In the genomic region with DNA sequence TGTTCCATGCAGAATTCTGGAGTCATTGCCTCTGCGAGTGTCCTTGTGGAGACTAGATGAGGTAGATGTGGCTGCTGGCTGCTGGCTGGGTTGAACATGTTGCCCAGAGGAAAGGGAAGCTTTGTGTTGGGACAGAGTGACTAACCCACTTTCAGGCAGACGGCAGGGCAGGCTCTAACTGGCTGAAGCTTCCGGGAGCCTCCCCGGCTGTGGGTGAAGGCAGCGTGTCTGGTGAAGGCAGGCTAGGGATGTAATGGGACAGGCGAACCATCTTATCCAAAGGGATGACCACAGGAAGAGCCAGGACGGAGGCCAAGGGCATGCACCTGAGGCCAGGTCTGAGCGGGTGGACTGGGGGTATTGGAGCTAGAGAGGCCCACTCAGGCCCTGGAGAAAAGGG, we compare ENCODE assay signal across 7 cellular contexts. TPM values are rescaled to one million over a fixed set of nuclear protein-coding genes. Genes with fewer than 3 reads are reported as not detected.
DNase-seq lines count a peak whose midpoint lies in the region; ATAC-seq and TF ChIP-seq lines count a peak whose summit lies in the region.

No MANE protein-coding gene starts in this region.

- H3K4me3 ChIP-seq in RWPE2 (ENCODE audit: severe bottlenecking) (no peak overlapping the region), neuronal stem cell (ENCODE audit: low read length in 2 of 2) (no peak overlapping the region)
- H3K4me3 ChIP-seq in effector memory CD4-positive, alpha-beta T cell (ENCODE audit: insufficient read depth, low read depth, low read length, poor library complexity, severe bottlenecking) = no peak overlapping the region

- H2BK5ac ChIP-seq in neuronal stem cell (ENCODE audit: low read length) = peak overlapping the region; percentile 7

- H3K14ac ChIP-seq in neuronal stem cell (ENCODE audit: low read length) = no peak overlapping the region

- no peak overlapping the region for H3K23ac ChIP-seq in neuronal stem cell (ENCODE audit: low read depth, low read length, poor library complexity)

- ATAC-seq in RWPE2 (ENCODE audit: low read depth) (peak; percentile 87), HG03108 (IDR thresholded peaks at IDR 0.05; ENCODE audit: unreplicated experiment) (no peak)

- peak overlapping the region; percentile 96 for H3K27ac ChIP-seq in RWPE2 (ENCODE audit: poor library complexity, severe bottlenecking)
- H3K27ac ChIP-seq in effector memory CD4-positive, alpha-beta T cell (ENCODE audit: insufficient read depth, low read length, poor library complexity, severe bottlenecking) = peak overlapping the region; percentile 40
- H3K27ac ChIP-seq in neuronal stem cell (replicated peaks; ENCODE audit: low read length) = no peak overlapping the region

- H3K4me3 Mint-ChIP-seq in HFFc6 = peak overlapping the region; percentile 28

- in situ Hi-C loops in GM13977 (cut with MboI; ENCODE audit: low pct_unique_long_range_greater_than_20kb, low sequenced_read_pairs, unreplicated experiment) = no loop called here

- peak overlapping the region; percentile 44 for H3K27ac Mint-ChIP-seq in HFFc6

- H2AFZ ChIP-seq in neuronal stem cell (ENCODE audit: low read length) = no peak overlapping the region

- H3K9ac ChIP-seq in neuronal stem cell (ENCODE audit: low read depth, low read length, poor library complexity) = no peak overlapping the region

- H3K36me3 ChIP-seq in RWPE2 (ENCODE audit: low read depth) (peaks cover 21% of the 10 kb centered on the region), neuronal stem cell (replicated peaks in 1 of 2; ENCODE audit: control insufficient read depth in 2 of 2, insufficient read depth in 2 of 2, low read length in 2 of 2) (peaks cover 0 to 3% of the 10 kb centered on the region in 2 donors)
- peaks cover 21% of the 10 kb centered on the region for H3K36me3 ChIP-seq in effector memory CD4-positive, alpha-beta T cell (ENCODE audit: control insufficient read depth, insufficient read depth, low read length)

- H2BK15ac ChIP-seq in neuronal stem cell (ENCODE audit: low read length) = no peak overlapping the region

- H4K91ac ChIP-seq in neuronal stem cell (ENCODE audit: low read depth, low read length, poor library complexity) = no peak overlapping the region

- H3K36me3 Mint-ChIP-seq in HFFc6 (ENCODE audit: low read depth) = peaks cover 14% of the 10 kb centered on the region

- H3K4ac ChIP-seq in neuronal stem cell (ENCODE audit: low read length) = no peak overlapping the region

- peaks cover 4% of the 10 kb centered on the region; the same call in 1 of the 2 replicates for H3K27me3 Mint-ChIP-seq in HFFc6 (ENCODE audit: insufficient read depth)

- H2BK120ac ChIP-seq in neuronal stem cell (ENCODE audit: low read depth, low read length) = no peak overlapping the region

- H3K27me3 ChIP-seq in RWPE2 (ENCODE audit: insufficient read depth, poor library complexity, severe bottlenecking) (no peaks in the 10 kb centered on the region), neuronal stem cell (ENCODE audit: control insufficient read depth in 3 of 3, insufficient read depth in 3 of 3, low read depth in 1 of 3, low read length in 3 of 3) (no peaks in the 10 kb centered on the region)
- H3K27me3 ChIP-seq in effector memory CD4-positive, alpha-beta T cell (replicated peaks; ENCODE audit: control insufficient read depth, insufficient read depth, low read length, poor library complexity, severe bottlenecking) = no peaks in the 10 kb centered on the region

- H4K8ac ChIP-seq in neuronal stem cell (ENCODE audit: low read depth, low read length) = no peak overlapping the region

- no peak overlapping the region for H3K4me2 ChIP-seq in neuronal stem cell (ENCODE audit: insufficient read depth, low read length, poor library complexity, severe bottlenecking)

- H3K4me1 ChIP-seq in RWPE2 (ENCODE audit: insufficient read depth, poor library complexity, severe bottlenecking) (peaks cover 33% of the 10 kb centered on the region), neuronal stem cell (ENCODE audit: control insufficient read depth in 2 of 2, insufficient read depth in 1 of 2, low read depth in 1 of 2, low read length in 2 of 2) (peaks cover 4 to 14% of the 10 kb centered on the region in 2 donors)
- H3K4me1 ChIP-seq in effector memory CD4-positive, alpha-beta T cell (ENCODE audit: control insufficient read depth, insufficient read depth, low read length, poor library complexity, severe bottlenecking) = peaks cover 20% of the 10 kb centered on the region

- no peaks in the 10 kb centered on the region for H3K79me1 ChIP-seq in neuronal stem cell (ENCODE audit: low read depth, low read length)

- TF ChIP-seq CTCF in HFFc6 (IDR thresholded peaks at IDR 0.05) = no peak
- no peak for TF ChIP-seq CTCF in RWPE2 (IDR thresholded peaks at IDR 0.05; ENCODE audit: poor library complexity, severe bottlenecking)
- no peak for TF ChIP-seq CTCF in GM13977 (IDR thresholded peaks at IDR 0.05; ENCODE audit: extremely low read depth, insufficient read depth, missing control alignments)

- DNase-seq in HFFc6 (no peak), RWPE2 (ENCODE audit: low spot score) (no peak), neuronal stem cell (ENCODE audit: low spot score) (no peak), GM13977 (ENCODE audit: low spot score) (no peak), hypothalamus (lab: John Stamatoyannopoulos, UW) (no peak)
- DNase-seq in effector memory CD4-positive, alpha-beta T cell = no peak

- H2BK12ac ChIP-seq in neuronal stem cell (ENCODE audit: low read length) = peak overlapping the region; percentile 75

- peak overlapping the region; percentile 15 for H3K18ac ChIP-seq in neuronal stem cell (ENCODE audit: low read length)

- no peaks in the 10 kb centered on the region for H3K9me3 Mint-ChIP-seq in HFFc6

- peaks cover 32% of the 10 kb centered on the region for H3K4me1 Mint-ChIP-seq in HFFc6 (ENCODE audit: low read depth)

- H3K9me3 ChIP-seq in RWPE2 (ENCODE audit: severe bottlenecking) = no peaks in the 10 kb centered on the region
- H3K9me3 ChIP-seq in effector memory CD4-positive, alpha-beta T cell (ENCODE audit: control insufficient read depth, low read length) = no peaks in the 10 kb centered on the region
- H3K9me3 ChIP-seq in neuronal stem cell (replicated peaks in 1 of 2; ENCODE audit: control insufficient read depth in 2 of 2, insufficient read depth in 1 of 2, low read depth in 1 of 2, low read length in 2 of 2) = peaks cover 0 to 1% of the 10 kb centered on the region in 2 donors

- WGBS in neuronal stem cell (ENCODE audit: extremely low coverage in 2 of 2, insufficient read length in 2 of 2, insufficient replicate concordance in 1 of 2), 2 donors = no CpG with 5 or more reads among the region's 8 CpGs

- no peak overlapping the region for H2AK5ac ChIP-seq in neuronal stem cell (ENCODE audit: low read depth, low read length)

RNA-seq across cellular contexts. Expression of a gene that starts 16.0 kb away (rescaled TPM):
- total RNA-seq in HFFc6 (2021; fragmentation: NEBNext Ultra II Directional; extraction: Animal tissue kit (Norgen Biotek cat#: 25700)) = under 1 TPM in 2 of 6 experiments, not detected in 4; 0.07 to 0.15 TPM
- 0.54 TPM for polyA plus RNA-seq in neuronal stem cell (2013, experiment 1 of 2)
- polyA plus RNA-seq in neuronal stem cell (2013, experiment 2 of 2) = 0.75 TPM

RNA-seq across cellular contexts. Expression of a gene that starts 30.5 kb away (rescaled TPM):
- total RNA-seq in HFFc6 (2021; fragmentation: NEBNext Ultra II Directional; extraction: Animal tissue kit (Norgen Biotek cat#: 25700)) = 1 to 10 TPM; 4.1 to 9.1 (median 6.9) TPM
- polyA plus RNA-seq in neuronal stem cell (2013, experiment 1 of 2) = 6.9 TPM
- polyA plus RNA-seq in neuronal stem cell (2013, experiment 2 of 2) = 6.8 TPM

RNA-seq across cellular contexts. Expression of a gene that starts 51.7 kb away (rescaled TPM):
- total RNA-seq in HFFc6 (2021; fragmentation: NEBNext Ultra II Directional; extraction: Animal tissue kit (Norgen Biotek cat#: 25700)) = 10 to 100 TPM; 46.4 to 62.0 (median 55.7) TPM
- 123 TPM for polyA plus RNA-seq in neuronal stem cell (2013, experiment 1 of 2)
- polyA plus RNA-seq in neuronal stem cell (2013, experiment 2 of 2) = 126 TPM
